Comparison of ENCODE assay signal across 8 cellular contexts in the genomic region with DNA sequence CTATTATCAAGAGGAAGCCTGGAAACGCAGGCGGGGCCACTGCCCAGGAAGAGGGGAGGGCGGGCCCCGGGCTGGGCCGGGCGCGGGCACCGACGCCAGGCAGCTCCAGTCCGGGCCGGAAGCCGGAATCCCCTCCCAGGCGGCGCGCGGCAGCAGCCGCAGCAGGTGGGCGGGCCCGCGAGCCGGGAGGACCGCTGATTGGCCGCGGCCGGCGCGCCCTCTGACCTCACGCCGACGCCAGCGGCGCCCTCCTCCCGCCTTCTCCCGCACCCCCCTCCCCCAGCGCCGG. TPM values are rescaled to one million over a fixed set of nuclear protein-coding genes. Genes with fewer than 3 reads are reported as not detected.
A peak's percentile ranks its signal among the peaks of the same experiment; 100 is the strongest.
DNase-seq lines count a peak whose midpoint lies in the region; ATAC-seq and TF ChIP-seq lines count a peak whose summit lies in the region.

No MANE protein-coding gene starts in this region.

- peak overlapping the region; percentile 98 for H3K27ac ChIP-seq in CD4-positive, alpha-beta T cell (ENCODE audit: low read depth, low read length)
- peak overlapping the region; percentile 99 for H3K27ac ChIP-seq in lung (ENCODE audit: low read depth in 1 of 2, low read length in 1 of 2)

- H3K27me3 ChIP-seq in CD4-positive, alpha-beta T cell (ENCODE audit: control insufficient read depth, insufficient read depth, low read length), result no peaks in the 10 kb centered on the region
- no peaks in the 10 kb centered on the region for H3K27me3 ChIP-seq in lung (ENCODE audit: control insufficient read depth, insufficient read depth)

- peak; percentile 77 to 92 (median 88) for DNase-seq in CD4-positive, alpha-beta T cell
- peak; percentile 95 for DNase-seq in HPDE6-E6E7 (ENCODE audit: extremely low spot score)
- DNase-seq in NCI-H82 treated with DMSO at 0.1 percent for 48 hours (lab: John Stamatoyannopoulos, UW; ENCODE audit: unreplicated experiment), result peak; percentile 80
- peak; percentile 93 for DNase-seq in activated CD8-positive, alpha-beta T cell treated with anti-CD3 and anti-CD28 coated beads, Interleukin-2, amount 10 ng/mL, durations not matched to agents 7 days and 5 days
- DNase-seq in effector CD4-positive, alpha-beta T cell, result peak; percentile 84
- peak; percentile 93 for DNase-seq in lung (ENCODE audit: low spot score)
- DNase-seq in stimulated activated CD4-positive, alpha-beta T cell treated with anti-CD3 and anti-CD28 coated beads, TNF-alpha, amount 100 ng/mL, for 24 hours (ENCODE audit: low read depth in 3 of 3), result peak; percentile 78 to 92 (median 82)

- intact Hi-C loops in CD4-positive, alpha-beta T cell (cut with DNase I, micrococcal nuclease), result loop anchor here (1.0 to 10.0 kb wide), 4 partner anchors 21 to 618 kb away; partner anchors contain the start of genes BAZ1B (in 2 of the 2), TBL2 (in 2 of the 2) and EIF4H (in 1 of the 2)

- ATAC-seq in CD4-positive, alpha-beta T cell (ENCODE audit: poor library complexity), result peak; percentile 92
- ATAC-seq in GM19467 (IDR thresholded peaks at IDR 0.05; ENCODE audit: unreplicated experiment) (peak; percentile 90), lung (ENCODE audit: insufficient read depth, low FRiP score) (peak; percentile 96)
- ATAC-seq in activated CD8-positive, alpha-beta T cell treated with anti-CD3 and anti-CD28 coated beads, Interleukin-2, amount 10 ng/mL, durations not matched to agents 7 days and 5 days, result peak; percentile 95

- H3K4me1 ChIP-seq in lung (ENCODE audit: control insufficient read depth in 2 of 2, insufficient read depth in 2 of 2, low read length in 2 of 2), result peaks cover 4 to 9% of the 10 kb centered on the region in 2 donors

- H3K36me3 ChIP-seq in lung (ENCODE audit: control insufficient read depth in 2 of 2, insufficient read depth in 2 of 2, low read length in 2 of 2), result peaks cover 0 to 13% of the 10 kb centered on the region in 2 donors

- H3K36me3 Mint-ChIP-seq in CD4-positive, alpha-beta T cell (ENCODE audit: low read depth), result peaks cover 39% of the 10 kb centered on the region
- peaks cover 31% of the 10 kb centered on the region for H3K36me3 Mint-ChIP-seq in activated CD8-positive, alpha-beta T cell treated with anti-CD3 and anti-CD28 coated beads, Interleukin-2, amount 10 ng/mL, durations not matched to agents 7 days and 5 days (ENCODE audit: low read depth)

- no peak for TF ChIP-seq CTCF in CD4-positive, alpha-beta T cell (IDR thresholded peaks at IDR 0.05)
- TF ChIP-seq CTCF in lung (IDR thresholded peaks at IDR 0.05; ENCODE audit: control extremely low read depth, extremely low read depth), result no peak

- POLR2A ChIA-PET in CD4-positive, alpha-beta T cell (lab: Charles Lee), result interaction anchor here (0.6 to 4.5 kb wide), 15 partner anchors 9 to 182 kb away, joined by 3 to 80 read pairs (median 6); partner anchors contain the start of genes ABHD11, BAZ1B, STX1A and TBL2
- POLR2A ChIA-PET in activated CD8-positive, alpha-beta T cell treated with anti-CD3 and anti-CD28 coated beads, Interleukin-2, amount 10 ng/mL, durations not matched to agents 7 days and 5 days (lab: Charles Lee), result interaction anchor here (0.6 to 3.7 kb wide), 11 partner anchors 9 to 182 kb away, joined by 3 to 50 read pairs (median 4); partner anchors contain the start of genes ABHD11, BAZ1B and TBL2

- no peaks in the 10 kb centered on the region for H3K27me3 Mint-ChIP-seq in CD4-positive, alpha-beta T cell
- H3K27me3 Mint-ChIP-seq in activated CD8-positive, alpha-beta T cell treated with anti-CD3 and anti-CD28 coated beads, Interleukin-2, amount 10 ng/mL, durations not matched to agents 7 days and 5 days (ENCODE audit: low read depth), result peaks cover 6% of the 10 kb centered on the region

- no peaks in the 10 kb centered on the region for H3K9me3 Mint-ChIP-seq in CD4-positive, alpha-beta T cell
- no peaks in the 10 kb centered on the region for H3K9me3 Mint-ChIP-seq in activated CD8-positive, alpha-beta T cell treated with anti-CD3 and anti-CD28 coated beads, Interleukin-2, amount 10 ng/mL, durations not matched to agents 7 days and 5 days (ENCODE audit: insufficient read depth)

- WGBS in lung, 2 donors, result 0% methylated on average over 13 to 36 of the region's 36 CpGs

- peaks cover 39% of the 10 kb centered on the region for H3K4me1 Mint-ChIP-seq in CD4-positive, alpha-beta T cell (ENCODE audit: low read depth)
- H3K4me1 Mint-ChIP-seq in activated CD8-positive, alpha-beta T cell treated with anti-CD3 and anti-CD28 coated beads, Interleukin-2, amount 10 ng/mL, durations not matched to agents 7 days and 5 days (ENCODE audit: low read depth), result peaks cover 32% of the 10 kb centered on the region

- CTCF ChIA-PET in CD4-positive, alpha-beta T cell (lab: Charles Lee), result interaction anchor here (0.6 kb wide), 1 partner anchor 111 kb away, joined by 4 read pairs; no protein-coding TSS in a partner anchor
- CTCF ChIA-PET in activated CD8-positive, alpha-beta T cell treated with anti-CD3 and anti-CD28 coated beads, Interleukin-2, amount 10 ng/mL, durations not matched to agents 7 days and 5 days (lab: Charles Lee), result interaction anchor here (0.7 to 1.3 kb wide), 4 partner anchors 11 to 105 kb away, joined by 3 to 5 read pairs (median 4); no protein-coding TSS in a partner anchor

- H3K4me3 Mint-ChIP-seq in CD4-positive, alpha-beta T cell, result peak overlapping the region; percentile 96
- H3K4me3 Mint-ChIP-seq in activated CD8-positive, alpha-beta T cell treated with anti-CD3 and anti-CD28 coated beads, Interleukin-2, amount 10 ng/mL, durations not matched to agents 7 days and 5 days, result peak overlapping the region; percentile 90

- peak overlapping the region; percentile 82 for H3K4me3 ChIP-seq in lung

- H3K27ac Mint-ChIP-seq in CD4-positive, alpha-beta T cell, result peak overlapping the region; percentile 96
- H3K27ac Mint-ChIP-seq in activated CD8-positive, alpha-beta T cell treated with anti-CD3 and anti-CD28 coated beads, Interleukin-2, amount 10 ng/mL, durations not matched to agents 7 days and 5 days, result peak overlapping the region; percentile 95

- no peaks in the 10 kb centered on the region for H3K9me3 ChIP-seq in CD4-positive, alpha-beta T cell (ENCODE audit: control insufficient read depth, low read length)
- H3K9me3 ChIP-seq in lung (ENCODE audit: control insufficient read depth in 2 of 2, insufficient read depth in 1 of 2, low read length in 1 of 2), result no peaks in the 10 kb centered on the region

RNA-seq across cellular contexts. Expression of gene BCL7B, which starts 0.4 kb away (rescaled TPM):
- total RNA-seq in CD4-positive, alpha-beta T cell, result 100 to 1,000 TPM; 102 TPM
- total RNA-seq in activated CD8-positive, alpha-beta T cell treated with anti-CD3 and anti-CD28 coated beads, Interleukin-2, amount 10 ng/mL, durations not matched to agents 7 days and 5 days, result 10 to 100 TPM; 76.8 to 80.8 TPM
- total RNA-seq in lung, result 10 to 100 TPM; 17.7 to 58.6 TPM
- polyA plus RNA-seq in lung, result 10 to 100 TPM; 62.7 to 71.0 TPM

RNA-seq across cellular contexts. Expression of gene TBL2, which starts 21.3 kb away (rescaled TPM):
- total RNA-seq in CD4-positive, alpha-beta T cell, result 10 to 100 TPM; 25.2 to 27.2 TPM
- 10 to 100 TPM; 26.1 to 26.4 TPM for total RNA-seq in activated CD8-positive, alpha-beta T cell treated with anti-CD3 and anti-CD28 coated beads, Interleukin-2, amount 10 ng/mL, durations not matched to agents 7 days and 5 days
- total RNA-seq in lung, result 10 to 100 TPM; 39.5 to 48.2 TPM
- polyA plus RNA-seq in lung, result 10 to 100 TPM; 12.8 to 49.2 TPM

RNA-seq across cellular contexts. Expression of gene BAZ1B, which starts 35.0 kb away (rescaled TPM):
- total RNA-seq in CD4-positive, alpha-beta T cell, result 10 to 100 TPM; 32.8 to 35.5 TPM
- 100 to 1,000 TPM; 111 to 112 TPM for total RNA-seq in activated CD8-positive, alpha-beta T cell treated with anti-CD3 and anti-CD28 coated beads, Interleukin-2, amount 10 ng/mL, durations not matched to agents 7 days and 5 days
- 10 to 100 TPM; 45.8 to 65.0 TPM for total RNA-seq in lung
- polyA plus RNA-seq in lung, result 10 to 100 TPM; 19.9 to 20.1 TPM

Comparison
In these comparisons a context has a peak if more than half of its experiments do, and no peak if none do; other contexts are left out.
1. Peak in every context shown above with its lines: DNase-seq, ATAC-seq, H3K4me3 ChIP-seq and H3K27ac ChIP-seq.